ENCODE assay signal across 17 cellular contexts in genomic region chr20:53394433-53394832, GRCh38.
DNase-seq lines count a peak whose midpoint lies in the region; ATAC-seq and TF ChIP-seq lines count a peak whose summit lies in the region.
"Had no signal": no experiment of that assay in that cellular context is flagged by ENCODE, and none has a peak within 500 bp of the region (broad histone marks: within the 10 kb centered on the region; RNA-seq: fewer than 3 reads in every experiment).

No MANE protein-coding gene starts in this region.

- no peak overlapping the region for H3K4me3 Mint-ChIP-seq in progenitor cell of endocrine pancreas (ENCODE audit: low read depth)
- no peak overlapping the region for H3K4me3 Mint-ChIP-seq in natural killer cell
- H3K4me3 Mint-ChIP-seq: CD4-positive, alpha-beta memory T cell had no signal

- H3K4me1 Mint-ChIP-seq in progenitor cell of endocrine pancreas (ENCODE audit: low read depth) (peaks cover 32% of the 10 kb centered on the region), natural killer cell (no peaks in the 10 kb centered on the region)

- peak in 1 of 2 donors; percentile 7 for TF ChIP-seq RAD21 in liver (IDR thresholded peaks at IDR 0.05)

- H3K27ac ChIP-seq in VCaP, result peak overlapping the region; percentile 53
- H3K27ac ChIP-seq in liver (ENCODE audit: low read depth in 1 of 2, low read length in 2 of 2), result no peak overlapping the region
- H3K27ac ChIP-seq: A549, C4-2B, HL-60 had no signal

- H3K27me3 Mint-ChIP-seq in progenitor cell of endocrine pancreas, result no peaks in the 10 kb centered on the region
- H3K27me3 Mint-ChIP-seq in natural killer cell (ENCODE audit: low read depth in 2 of 2), result peaks cover 7 to 20% of the 10 kb centered on the region in 2 donors

- peak; percentile 25 for DNase-seq in HuH-7.5 (ENCODE audit: low spot score)
- DNase-seq in progenitor cell of endocrine pancreas (ENCODE audit: low spot score, unreplicated experiment), result no peak
- no peak for DNase-seq in natural killer cell
- DNase-seq in DMS 273 treated with DMSO at 0.1 percent for 48 hours (lab: John Stamatoyannopoulos, UW), result no peak
- no peak for DNase-seq in NCI-H2029 (lab: John Stamatoyannopoulos, UW)
- DNase-seq: BE2C; CD4-positive, alpha-beta memory T cell; DMS153; DMS79 treated with DMSO at 0.1 percent for 48 hours; EL; IMR-90 had no signal

- H3K9ac ChIP-seq in liver (ENCODE audit: low read depth in 1 of 2, low read length in 2 of 2), result no peak overlapping the region

- H3K27ac Mint-ChIP-seq in progenitor cell of endocrine pancreas (peak overlapping the region; percentile 88), natural killer cell (no peak overlapping the region)
- H3K27ac Mint-ChIP-seq: CD4-positive, alpha-beta memory T cell had no signal

- no peaks in the 10 kb centered on the region for H3K27me3 ChIP-seq in liver (ENCODE audit: control insufficient read depth in 4 of 4, insufficient read depth in 4 of 4, low read length in 3 of 4)
- H3K27me3 ChIP-seq: BE2C had no signal

- no peak for ATAC-seq in natural killer cell
- ATAC-seq: A549 had no signal

- no peaks in the 10 kb centered on the region for H3K9me3 ChIP-seq in liver (ENCODE audit: control insufficient read depth in 4 of 4, low read length in 3 of 4)
- H3K9me3 ChIP-seq: A549, BE2C, HAP-1 had no signal

- no peak overlapping the region for H3K4me3 ChIP-seq in liver (ENCODE audit: low read depth in 1 of 3, low read length in 3 of 3)
- H3K4me3 ChIP-seq: A549, HAP-1 had no signal

- H3K36me3 Mint-ChIP-seq in progenitor cell of endocrine pancreas (ENCODE audit: insufficient read depth), result peaks cover 4% of the 10 kb centered on the region
- H3K36me3 Mint-ChIP-seq in natural killer cell, result no peaks in the 10 kb centered on the region
- H3K36me3 Mint-ChIP-seq: CD4-positive, alpha-beta memory T cell had no signal

- intact Hi-C loops in natural killer cell (cut with micrococcal nuclease), result no loop called here

- H3K9me3 Mint-ChIP-seq in progenitor cell of endocrine pancreas (ENCODE audit: low read depth), result peaks cover 7% of the 10 kb centered on the region
- H3K9me3 Mint-ChIP-seq in natural killer cell, result no peaks in the 10 kb centered on the region

- TF ChIP-seq CTCF in VCaP (conservative IDR thresholded peaks at IDR 0.05) (no peak), liver (IDR thresholded peaks at IDR 0.05; ENCODE audit: low read depth, low read length, missing input control) (no peak), progenitor cell of endocrine pancreas (IDR thresholded peaks at IDR 0.05; ENCODE audit: unreplicated experiment) (no peak), natural killer cell (IDR thresholded peaks at IDR 0.05) (no peak)

- no peaks in the 10 kb centered on the region for H3K36me3 ChIP-seq in liver (ENCODE audit: control insufficient read depth in 4 of 4, insufficient read depth in 3 of 4, low read depth in 1 of 4, low read length in 3 of 4)
- H3K36me3 ChIP-seq: BE2C, HAP-1 had no signal

- peaks cover 0 to 12% (median 6%) of the 10 kb centered on the region in 4 donors for H3K4me1 ChIP-seq in liver (ENCODE audit: control insufficient read depth in 4 of 4, insufficient read depth in 4 of 4, low read length in 3 of 4)
- H3K4me1 ChIP-seq: A549, BE2C, HAP-1 had no signal

TF ChIP-seq in liver, 16 proteins besides CTCF, POLR2A, EP300 and RAD21:
- TF ChIP-seq HNF4A (conservative IDR thresholded peaks at IDR 0.05) (peak; percentile 27 to 54), HNF4G (IDR thresholded peaks at IDR 0.05) (no peak), MAX (IDR thresholded peaks at IDR 0.05) (peak; percentile 96), RXRA (IDR thresholded peaks at IDR 0.05) (peak in 1 of 2 donors; percentile 61), GABPA (IDR thresholded peaks at IDR 0.05 in 1 of 2, conservative IDR thresholded peaks at IDR 0.05 in 1 of 2) (no peak), YY1 (IDR thresholded peaks at IDR 0.05) (peak; percentile 20), ZBTB33 (IDR thresholded peaks at IDR 0.05) (peak; percentile 49), JUND (IDR thresholded peaks at IDR 0.05) (peak in 1 of 2 donors; percentile 15), NR2F2 (IDR thresholded peaks at IDR 0.05) (peak; percentile 61)
TF ChIP-seq in liver: peak in this region for 7.
